Comparison of ENCODE assay signal across 9 cellular contexts in genomic region chr5:109407913-109408312, GRCh38. TPM values are rescaled to one million over a fixed set of nuclear protein-coding genes. Genes with fewer than 3 reads are reported as not detected.
A peak's percentile ranks its signal among the peaks of the same experiment; 100 is the strongest.
DNase-seq lines count a peak whose midpoint lies in the region; ATAC-seq and TF ChIP-seq lines count a peak whose summit lies in the region.
"Had no signal": no experiment of that assay in that cellular context is flagged by ENCODE, and none has a peak within 500 bp of the region (broad histone marks: within the 10 kb centered on the region; RNA-seq: fewer than 3 reads in every experiment).

No MANE protein-coding gene starts in this region.

- peak overlapping the region; percentile 94 for H3K4me3 Mint-ChIP-seq in osteocyte (ENCODE audit: unreplicated experiment)

- peak overlapping the region; percentile 98 for H3K27ac Mint-ChIP-seq in osteocyte (ENCODE audit: unreplicated experiment)

- TF ChIP-seq CTCF in osteocyte (IDR thresholded peaks at IDR 0.05): no peak

- ATAC-seq in GM21786 (IDR thresholded peaks at IDR 0.05; ENCODE audit: unreplicated experiment) (no peak), HG02610 (IDR thresholded peaks at IDR 0.05; ENCODE audit: unreplicated experiment) (no peak), HG02885 (IDR thresholded peaks at IDR 0.05; ENCODE audit: poor library complexity, unreplicated experiment) (no peak)

- H3K4me1 Mint-ChIP-seq in osteocyte (ENCODE audit: unreplicated experiment): peaks cover 46% of the 10 kb centered on the region

- H3K36me3 Mint-ChIP-seq in osteocyte (ENCODE audit: unreplicated experiment): peaks cover 7% of the 10 kb centered on the region

- H3K9me3 Mint-ChIP-seq in osteocyte (ENCODE audit: unreplicated experiment): no peaks in the 10 kb centered on the region

- peak; percentile 10 for DNase-seq in GF-D8 (lab: John Stamatoyannopoulos, UW)
- peak; percentile 43 for DNase-seq in NCI-H69 (lab: John Stamatoyannopoulos, UW)
- peak; percentile 21 for DNase-seq in dermis blood vessel endothelial cell
- no peak for DNase-seq in osteocyte (ENCODE audit: extremely low spot score, unreplicated experiment)
- DNase-seq in activated effector memory CD4-positive, alpha-beta T cell treated with anti-CD3 and anti-CD28 coated beads, Interleukin-2, amount 50 U/mL, for 16 hours: no peak
- DNase-seq: central memory CD4-positive, alpha-beta T cell had no signal

- H3K27me3 Mint-ChIP-seq in osteocyte (ENCODE audit: unreplicated experiment): no peaks in the 10 kb centered on the region

RNA-seq across cellular contexts. Expression of gene PJA2, which starts 1.9 kb away (rescaled TPM):
- 79.0 and 95.2 TPM in 2 replicates for total RNA-seq in dermis blood vessel endothelial cell
- total RNA-seq in osteocyte: 102 and 104 TPM in 2 replicates

Comparison
In these comparisons a context has a peak if more than half of its experiments do, and no peak if none do; other contexts are left out.
1. DNase-seq: peak in GF-D8 (single experiment), NCI-H69 (single experiment) and dermis blood vessel endothelial cell (single experiment); none in osteocyte (single experiment) and activated effector memory CD4-positive, alpha-beta T cell treated with anti-CD3 and anti-CD28 coated beads, Interleukin-2, amount 50 U/mL, for 16 hours (single experiment).